Comparison of ENCODE assay signal across 11 cellular contexts in genomic region chr3:138367912-138368311, GRCh38. TPM values are rescaled to one million over a fixed set of nuclear protein-coding genes. Genes with fewer than 3 reads are reported as not detected.
DNase-seq lines count a peak whose midpoint lies in the region; ATAC-seq and TF ChIP-seq lines count a peak whose summit lies in the region.
"Had no signal": no experiment of that assay in that cellular context is flagged by ENCODE, and none has a peak within 500 bp of the region (broad histone marks: within the 10 kb centered on the region; RNA-seq: fewer than 3 reads in every experiment).

No MANE protein-coding gene starts in this region.

- no peak overlapping the region for H3K4me2 ChIP-seq in osteoblast (ENCODE audit: insufficient read depth, low read length)

- ATAC-seq in gastroesophageal sphincter (peak; percentile 47), HG02852 (IDR thresholded peaks at IDR 0.05; ENCODE audit: unreplicated experiment) (no peak)

- H3K9me3 ChIP-seq in gastroesophageal sphincter = no peaks in the 10 kb centered on the region
- no peaks in the 10 kb centered on the region for H3K9me3 ChIP-seq in osteoblast (ENCODE audit: low read depth, low read length)

- DNase-seq in CD14-positive monocyte (ENCODE audit: low spot score) (peak; percentile 78), RPMI7951 (ENCODE audit: low read depth) (peak; percentile 21), osteoblast (ENCODE audit: insufficient read length, low spot score, missing footprints) (peak; percentile 81), NCI-H2029 (lab: John Stamatoyannopoulos, UW) (no peak), RKO (ENCODE audit: low spot score) (no peak), RWPE1 (ENCODE audit: low spot score) (no peak)
- DNase-seq: cerebellar nuclear complex had no signal

- H3K9me3 Mint-ChIP-seq in CD14-positive monocyte = peaks cover 0 to 6% (median 3%) of the 10 kb centered on the region in 7 donors

- no peak for TF ChIP-seq EP300 in gastroesophageal sphincter (IDR thresholded peaks at IDR 0.05)

- no peak overlapping the region for H2AFZ ChIP-seq in osteoblast (ENCODE audit: low read length)
- H2AFZ ChIP-seq: parathyroid adenoma had no signal

- peaks cover 51% of the 10 kb centered on the region for H3K4me1 Mint-ChIP-seq in CD14-positive monocyte

- peaks cover 63% of the 10 kb centered on the region for H4K20me1 ChIP-seq in osteoblast (ENCODE audit: insufficient read depth, low read length)

- peaks cover 0 to 8% (median 3%) of the 10 kb centered on the region in 3 donors for H3K27me3 Mint-ChIP-seq in CD14-positive monocyte (ENCODE audit: low read depth in 3 of 3)

- TF ChIP-seq CTCF in CD14-positive monocyte (IDR thresholded peaks at IDR 0.05) = no peak
- no peak for TF ChIP-seq CTCF in gastroesophageal sphincter (IDR thresholded peaks at IDR 0.05)
- no peak for TF ChIP-seq CTCF in osteoblast (IDR thresholded peaks at IDR 0.05; ENCODE audit: extremely low read depth, low read depth, low read length)
- no peak for TF ChIP-seq CTCF in RWPE1 (conservative IDR thresholded peaks at IDR 0.05; ENCODE audit: low read depth)

- intact Hi-C loops in CD14-positive monocyte (cut with micrococcal nuclease) = no loop called here

- H3K4me1 ChIP-seq in gastroesophageal sphincter (peaks cover 0 to 52% (median 7%) of the 10 kb centered on the region in 3 donors), osteoblast (ENCODE audit: insufficient read depth, low read length) (peaks cover 14% of the 10 kb centered on the region)
- H3K4me1 ChIP-seq: parathyroid adenoma had no signal

- peak overlapping the region in 1 of 2 donors; percentile 70 for H3K4me3 Mint-ChIP-seq in CD14-positive monocyte

- no peak for TF ChIP-seq POLR2A in gastroesophageal sphincter (IDR thresholded peaks at IDR 0.05)

- peaks cover 33% of the 10 kb centered on the region for H3K79me2 ChIP-seq in osteoblast (ENCODE audit: insufficient read depth, low read length)

- H3K36me3 ChIP-seq in gastroesophageal sphincter (peaks cover 0 to 1% of the 10 kb centered on the region in 2 donors), osteoblast (ENCODE audit: insufficient read depth, low read length) (peaks cover 3% of the 10 kb centered on the region)

- H3K36me3 Mint-ChIP-seq in CD14-positive monocyte = peaks cover 2% of the 10 kb centered on the region in 2 donors

- H3K4me3 ChIP-seq in gastroesophageal sphincter (no peak overlapping the region), osteoblast (ENCODE audit: insufficient read depth, low read length) (no peak overlapping the region)
- H3K4me3 ChIP-seq: SK-N-MC had no signal

- POLR2A ChIA-PET in RWPE1 (lab: Yijun Ruan, JAX; ENCODE audit: low non-redundant PET) = no interaction called here

- WGBS in gastroesophageal sphincter (ENCODE audit: low coverage in 1 of 2), 2 donors = no CpG with 5 or more reads among the region's 5 CpGs

- H3K27ac ChIP-seq in gastroesophageal sphincter (no peak overlapping the region), osteoblast (ENCODE audit: low read depth, low read length) (no peak overlapping the region), RWPE1 (no peak overlapping the region)
- H3K27ac ChIP-seq: parathyroid adenoma, SK-N-MC had no signal

- CTCF ChIA-PET in RWPE1 (lab: Yijun Ruan, JAX) = interaction anchor here (0.7 kb wide), 1 partner anchor 401 kb away, joined by 3 read pairs; no protein-coding TSS in a partner anchor

- H3K27ac Mint-ChIP-seq in CD14-positive monocyte = peak overlapping the region; percentile 54 to 95 (median 92)

- H3K27me3 ChIP-seq in gastroesophageal sphincter = no peaks in the 10 kb centered on the region
- H3K27me3 ChIP-seq in osteoblast (ENCODE audit: insufficient read depth, low read length) = no peaks in the 10 kb centered on the region

RNA-seq across cellular contexts. Expression of gene MRAS, which starts 19.5 kb away (rescaled TPM):
- 1 to 10 TPM; 6.2 to 8.3 TPM for polyA plus RNA-seq in CD14-positive monocyte
- total RNA-seq in RPMI7951 (2014; rRNA removed; shearing (Covaris generic)) = 23.5 and 29.6 TPM in 2 replicates
- total RNA-seq in gastroesophageal sphincter (10 to 100 TPM; 31.8 to 58.1 (median 51.8) TPM), osteoblast (80.7 and 81.6 TPM in 2 replicates)

RNA-seq across cellular contexts. Expression of gene NME9, which starts 38.3 kb away (rescaled TPM):
- not detected for polyA plus RNA-seq in CD14-positive monocyte
- total RNA-seq in RPMI7951 (2014; rRNA removed; shearing (Covaris generic)) = not detected in 2 replicates
- total RNA-seq in gastroesophageal sphincter (under 1 TPM in 2 of 4 donors, not detected in 2; 0.47 to 0.54 TPM), osteoblast (not detected in 2 replicates)

Comparison
In these comparisons a context has a peak if more than half of its experiments do, and no peak if none do; other contexts are left out.
1. DNase-seq: peak in CD14-positive monocyte (single experiment), RPMI7951 (single experiment) and osteoblast (single experiment); none in NCI-H2029 (single experiment), RKO (single experiment) and RWPE1 (single experiment).